In genomic region chr13:30755678-30756077, GRCh38 we compare ENCODE assay signal across 15 cellular contexts. TPM values are rescaled to one million over a fixed set of nuclear protein-coding genes. Genes with fewer than 3 reads are reported as not detected.
A peak's percentile ranks its signal among the peaks of the same experiment; 100 is the strongest.
DNase-seq lines count a peak whose midpoint lies in the region; TF ChIP-seq lines count a peak whose summit lies in the region.
"Had no signal": no experiment of that assay in that cellular context is flagged by ENCODE, and none has a peak within 500 bp of the region (broad histone marks: within the 10 kb centered on the region; RNA-seq: fewer than 3 reads in every experiment).

No MANE protein-coding gene starts in this region.

- no peaks in the 10 kb centered on the region; a peak in 1 of 5 replicates for H3K9me3 Mint-ChIP-seq in H9
- H3K9me3 Mint-ChIP-seq: CD8-positive, alpha-beta T cell had no signal

- POLR2A ChIA-PET in PC-9 (lab: Charles Lee; ENCODE audit: unreplicated experiment) = no interaction called here

- H3K4ac ChIP-seq in trophoblast cell (ENCODE audit: low read depth, low read length) = no peak overlapping the region
- no peak overlapping the region for H3K4ac ChIP-seq in neuronal stem cell (ENCODE audit: low read length)
- no peak overlapping the region for H3K4ac ChIP-seq in H9 (ENCODE audit: low read depth, low read length)

- no peak overlapping the region for H3K4me3 Mint-ChIP-seq in H9
- H3K4me3 Mint-ChIP-seq: CD8-positive, alpha-beta T cell had no signal

- H4K12ac ChIP-seq in trophoblast cell (ENCODE audit: low read depth, low read length) = no peak overlapping the region

- CTCF ChIA-PET in PC-9 (lab: Charles Lee) = no interaction called here

- H3K79me2 ChIP-seq in PC-9 (ENCODE audit: low read depth) (no peaks in the 10 kb centered on the region), trophoblast cell (ENCODE audit: control insufficient read depth, insufficient read depth, low read length, poor library complexity) (no peaks in the 10 kb centered on the region), H9 (ENCODE audit: insufficient read depth, low read length) (no peaks in the 10 kb centered on the region)

- no peak overlapping the region for H3K56ac ChIP-seq in H9 (ENCODE audit: insufficient read length, low read depth, low read length)

- H3K4me1 ChIP-seq in PC-9 (replicated peaks; ENCODE audit: insufficient read depth) = peaks cover 17% of the 10 kb centered on the region
- H3K4me1 ChIP-seq in trophoblast cell (ENCODE audit: control insufficient read depth in 1 of 2, insufficient read depth in 2 of 2, low read length in 2 of 2) = peaks cover 0 to 4% of the 10 kb centered on the region in 2 experiments
- H3K4me1 ChIP-seq in neuronal stem cell (ENCODE audit: control insufficient read depth in 2 of 2, insufficient read depth in 1 of 2, low read depth in 1 of 2, low read length in 2 of 2) = peaks cover 5 to 15% of the 10 kb centered on the region in 2 donors
- no peaks in the 10 kb centered on the region for H3K4me1 ChIP-seq in H9 (ENCODE audit: insufficient read depth, low read length)
- H3K4me1 ChIP-seq: BLaER1 had no signal

- BruUV-seq in PC-9 (replicated peaks; lab: Mats Ljungman, UMichigan) = no TSS peak

- H3K27me3 ChIP-seq in PC-9 (ENCODE audit: insufficient read depth, low read depth) = no peaks in the 10 kb centered on the region
- H3K27me3 ChIP-seq in trophoblast cell (ENCODE audit: insufficient read depth, low read length) = no peaks in the 10 kb centered on the region
- no peaks in the 10 kb centered on the region for H3K27me3 ChIP-seq in neuronal stem cell (ENCODE audit: control insufficient read depth in 3 of 3, insufficient read depth in 3 of 3, low read depth in 1 of 3, low read length in 3 of 3)
- no peaks in the 10 kb centered on the region for H3K27me3 ChIP-seq in H9 (ENCODE audit: insufficient read depth, low read length)
- H3K27me3 ChIP-seq: BLaER1 had no signal

- H4K20me1 ChIP-seq in PC-9 (ENCODE audit: insufficient read depth) = no peaks in the 10 kb centered on the region
- no peaks in the 10 kb centered on the region for H4K20me1 ChIP-seq in H9 (ENCODE audit: control insufficient read depth, insufficient read depth, insufficient read length)
- H4K20me1 ChIP-seq: BLaER1 had no signal

- no peak overlapping the region for H2AK5ac ChIP-seq in trophoblast cell (ENCODE audit: low read length)
- no peak overlapping the region for H2AK5ac ChIP-seq in neuronal stem cell (ENCODE audit: low read depth, low read length)
- H2AK5ac ChIP-seq in H9 (ENCODE audit: insufficient read length, low read length) = no peak overlapping the region

- H3K36me3 ChIP-seq in PC-9 (ENCODE audit: low read depth) (no peaks in the 10 kb centered on the region), trophoblast cell (ENCODE audit: control insufficient read depth in 1 of 2, insufficient read depth in 2 of 2, low read length in 2 of 2) (no peaks in the 10 kb centered on the region), neuronal stem cell (replicated peaks in 1 of 2; ENCODE audit: control insufficient read depth in 2 of 2, insufficient read depth in 2 of 2, low read length in 2 of 2) (no peaks in the 10 kb centered on the region)
- H3K36me3 ChIP-seq: BLaER1 had no signal

- no peak overlapping the region for H4K5ac ChIP-seq in H9 (ENCODE audit: insufficient read length, low read depth, low read length)

- no CpG with 5 or more reads among the region's 12 CpGs for whole genome bisulfite sequencing in trophoblast cell (ENCODE audit: extremely low coverage, insufficient coverage, insufficient read length)
- no CpG with 5 or more reads among the region's 12 CpGs for WGBS in neuronal stem cell (ENCODE audit: extremely low coverage in 2 of 2, insufficient read length in 2 of 2, insufficient replicate concordance in 1 of 2), 2 donors
- no CpG with 5 or more reads among the region's 12 CpGs for whole genome bisulfite sequencing in H9 (ENCODE audit: extremely low coverage, insufficient read length, low lambda C conversion rate)

- H3K79me1 ChIP-seq in trophoblast cell (ENCODE audit: low read length) = no peaks in the 10 kb centered on the region
- H3K79me1 ChIP-seq in neuronal stem cell (ENCODE audit: low read depth, low read length) = no peaks in the 10 kb centered on the region
- no peaks in the 10 kb centered on the region for H3K79me1 ChIP-seq in H9 (ENCODE audit: insufficient read depth, low read depth, low read length, poor library complexity, severe bottlenecking)

- peaks cover 17% of the 10 kb centered on the region for H3F3A ChIP-seq in PC-9 (ENCODE audit: insufficient read depth, low read depth)

- no peaks in the 10 kb centered on the region for H3K23me2 ChIP-seq in H9 (ENCODE audit: insufficient read length, low read depth, low read length, poor library complexity, severe bottlenecking)

- H3K9ac ChIP-seq in trophoblast cell (ENCODE audit: low read length) (no peak overlapping the region), neuronal stem cell (ENCODE audit: low read depth, low read length, poor library complexity) (no peak overlapping the region), H9 (ENCODE audit: extremely low read depth, insufficient read length, low read length) (no peak overlapping the region)
- H3K9ac ChIP-seq: BLaER1 had no signal

- no peaks in the 10 kb centered on the region for H3K4me1 Mint-ChIP-seq in H9

- H3K9me3 ChIP-seq in PC-9 (ENCODE audit: insufficient read depth, low read depth) = no peaks in the 10 kb centered on the region
- H3K9me3 ChIP-seq in trophoblast cell (ENCODE audit: insufficient read depth, low read depth, low read length) = no peaks in the 10 kb centered on the region
- H3K9me3 ChIP-seq in neuronal stem cell (replicated peaks in 1 of 2; ENCODE audit: control insufficient read depth in 2 of 2, insufficient read depth in 1 of 2, low read depth in 1 of 2, low read length in 2 of 2) = no peaks in the 10 kb centered on the region
- H3K9me3 ChIP-seq in H9 (ENCODE audit: control insufficient read depth, low read depth, low read length) = no peaks in the 10 kb centered on the region
- H3K9me3 ChIP-seq: BLaER1 had no signal

- H3K18ac ChIP-seq in trophoblast cell (ENCODE audit: low read length) (no peak overlapping the region), neuronal stem cell (ENCODE audit: low read length) (no peak overlapping the region), H9 (ENCODE audit: insufficient read length, low read depth, low read length) (no peak overlapping the region)

- H2BK120ac ChIP-seq in trophoblast cell (ENCODE audit: insufficient read depth, low read length, poor library complexity) (no peak overlapping the region), neuronal stem cell (ENCODE audit: low read depth, low read length) (no peak overlapping the region), H9 (ENCODE audit: low read depth, low read length, poor library complexity, severe bottlenecking) (no peak overlapping the region)

- H3K4me3 ChIP-seq in PC-9 = peak overlapping the region; percentile 27; the same call in 1 of the 2 replicates
- H3K4me3 ChIP-seq in trophoblast cell (ENCODE audit: low read depth, low read length) = no peak overlapping the region
- no peak overlapping the region for H3K4me3 ChIP-seq in neuronal stem cell (ENCODE audit: low read length in 2 of 2)
- H3K4me3 ChIP-seq: BLaER1 had no signal

- DNase-seq in NCI-H2171 treated with DMSO at 0.1 percent for 48 hours (lab: John Stamatoyannopoulos, UW) = peak; percentile 40
- no peak for DNase-seq in NCI-H2171 (lab: John Stamatoyannopoulos, UW)
- DNase-seq in NCI-H524 (lab: John Stamatoyannopoulos, UW) = peak; percentile 83 to 91
- DNase-seq in PC-9 = peak in 1 of 2 experiments; percentile 92
- peak; percentile 89 to 97 for DNase-seq in trophoblast cell
- DNase-seq in activated gamma-delta T cell treated with Interleukin-2 at 50 U/mL for 16 hours = no peak
- DNase-seq in neuronal stem cell (ENCODE audit: low spot score) = no peak
- DNase-seq in H9 = no peak
- DNase-seq: CD8-positive, alpha-beta T cell; NCI-H1436 treated with DMSO at 0.1 percent for 48 hours; NCI-H2029 treated with DMSO at 0.1 percent for 48 hours had no signal

- H4K91ac ChIP-seq in trophoblast cell (ENCODE audit: low read depth, low read length) (no peak overlapping the region), neuronal stem cell (ENCODE audit: low read depth, low read length, poor library complexity) (no peak overlapping the region), H9 (ENCODE audit: insufficient read length, low read depth, low read length) (no peak overlapping the region)

- H3K27ac ChIP-seq in PC-9 (no peak overlapping the region), trophoblast cell (ENCODE audit: low read depth, low read length) (no peak overlapping the region), neuronal stem cell (replicated peaks; ENCODE audit: low read length) (no peak overlapping the region), H9 (ENCODE audit: insufficient read length, low read depth, low read length) (no peak overlapping the region)
- H3K27ac ChIP-seq: 22Rv1, BLaER1 had no signal

- no peak for TF ChIP-seq CTCF in PC-9 (conservative IDR thresholded peaks at IDR 0.05)
- no peak for TF ChIP-seq CTCF in H9 (conservative IDR thresholded peaks at IDR 0.05)

- peak overlapping the region; percentile 69 for H3K4me2 ChIP-seq in PC-9
- no peak overlapping the region for H3K4me2 ChIP-seq in trophoblast cell (ENCODE audit: low read length)
- no peak overlapping the region for H3K4me2 ChIP-seq in neuronal stem cell (ENCODE audit: insufficient read depth, low read length, poor library complexity, severe bottlenecking)
- no peak overlapping the region for H3K4me2 ChIP-seq in H9 (ENCODE audit: insufficient read depth, insufficient read length, low read length)
- H3K4me2 ChIP-seq: BLaER1 had no signal

- H2BK5ac ChIP-seq in trophoblast cell (ENCODE audit: low read depth, low read length, poor library complexity) (no peak overlapping the region), neuronal stem cell (ENCODE audit: low read length) (no peak overlapping the region), H9 (ENCODE audit: insufficient read length, low read length) (no peak overlapping the region)

- no peak overlapping the region for H3K27ac Mint-ChIP-seq in H9
- H3K27ac Mint-ChIP-seq: CD8-positive, alpha-beta T cell had no signal

- no peak overlapping the region for H3T11ph ChIP-seq in H9 (ENCODE audit: low read length)

- H4K8ac ChIP-seq in trophoblast cell (ENCODE audit: low read depth, low read length) (no peak overlapping the region), neuronal stem cell (ENCODE audit: low read depth, low read length) (no peak overlapping the region), H9 (replicated peaks; ENCODE audit: insufficient read length, low read depth, low read length) (no peak overlapping the region)

- intact Hi-C loops in PC-9 (cut with micrococcal nuclease; ENCODE audit: unreplicated experiment) = no loop called here

- H2BK12ac ChIP-seq in trophoblast cell (ENCODE audit: low read length) (no peak overlapping the region), neuronal stem cell (ENCODE audit: low read length) (no peak overlapping the region), H9 (ENCODE audit: insufficient read length, low read depth, low read length) (no peak overlapping the region)

- no peaks in the 10 kb centered on the region for H3K9me2 ChIP-seq in PC-9 (ENCODE audit: insufficient read depth)

- no peak overlapping the region for H3K23ac ChIP-seq in trophoblast cell (ENCODE audit: low read length)
- no peak overlapping the region for H3K23ac ChIP-seq in neuronal stem cell (ENCODE audit: low read depth, low read length, poor library complexity)
- H3K23ac ChIP-seq in H9 (ENCODE audit: insufficient read length, low read depth, low read length) = no peak overlapping the region

- no peak overlapping the region; the same call in 1 of the 2 replicates for H2AFZ ChIP-seq in PC-9
- no peak overlapping the region for H2AFZ ChIP-seq in trophoblast cell (ENCODE audit: insufficient read depth, low read length, poor library complexity)
- H2AFZ ChIP-seq in neuronal stem cell (ENCODE audit: low read length) = no peak overlapping the region
- H2AFZ ChIP-seq in H9 (ENCODE audit: low read length) = no peak overlapping the region

- H2BK20ac ChIP-seq in H9 (ENCODE audit: low read depth, low read length, poor library complexity, severe bottlenecking) = no peak overlapping the region

- H3K27me3 Mint-ChIP-seq in H9 (ENCODE audit: low read depth) = no peaks in the 10 kb centered on the region

- H3K14ac ChIP-seq in trophoblast cell (ENCODE audit: low read length) (no peak overlapping the region), neuronal stem cell (ENCODE audit: low read length) (no peak overlapping the region), H9 (ENCODE audit: insufficient read depth, low read length) (no peak overlapping the region)

- no peaks in the 10 kb centered on the region for H3K36me3 Mint-ChIP-seq in H9 (ENCODE audit: insufficient read depth in 1 of 3, low read depth in 3 of 3)

- H2BK15ac ChIP-seq in neuronal stem cell (ENCODE audit: low read length) (no peak overlapping the region), H9 (ENCODE audit: low read depth, low read length) (no peak overlapping the region)

RNA-seq across cellular contexts. Expression of gene ALOX5AP, which starts 20.3 kb away (rescaled TPM):
- not detected in 2 replicates for total RNA-seq in PC-9 (2021)
- polyA plus RNA-seq in trophoblast cell (2013) = 3.3 and 3.5 TPM in 2 replicates
- 0.10 TPM for polyA plus RNA-seq in neuronal stem cell (2013, experiment 1 of 2)
- polyA plus RNA-seq in neuronal stem cell (2013, experiment 2 of 2) = not detected
- not detected in 2 replicates for total RNA-seq in H9 (2021)
- total RNA-seq: G401, SK-MEL-5 had no signal

Comparison
In these comparisons a context has a peak if more than half of its experiments do, and no peak if none do; other contexts are left out.
1. DNase-seq: peak in NCI-H2171 treated with DMSO at 0.1 percent for 48 hours (single experiment), NCI-H524 (2 of 2) and trophoblast cell (2 of 2); none in NCI-H2171 (single experiment), activated gamma-delta T cell treated with Interleukin-2 at 50 U/mL for 16 hours (single experiment), neuronal stem cell (single experiment) and H9 (single experiment).